In genomic region chr14:95664546-95664945, GRCh38 we compare ENCODE assay signal across 11 cellular contexts. TPM values are rescaled to one million over a fixed set of nuclear protein-coding genes. Genes with fewer than 3 reads are reported as not detected.
A peak's percentile ranks its signal among the peaks of the same experiment; 100 is the strongest.
DNase-seq lines count a peak whose midpoint lies in the region; ATAC-seq, FAIRE-seq and TF ChIP-seq lines count a peak whose summit lies in the region.
"Had no signal": no experiment of that assay in that cellular context is flagged by ENCODE, and none has a peak within 500 bp of the region (broad histone marks: within the 10 kb centered on the region; RNA-seq: fewer than 3 reads in every experiment).

No MANE protein-coding gene starts in this region.

- DNase-seq in NCI-H1092 treated with DMSO at 0.1 percent for 48 hours (lab: John Stamatoyannopoulos, UW) = peak; percentile 82
- DNase-seq in mesenteric fat pad (ENCODE audit: low spot score) = peak; percentile 73
- no peak for DNase-seq in tibial nerve (ENCODE audit: low spot score in 2 of 2)
- DNase-seq in RCC 7860 (ENCODE audit: low spot score) = no peak
- no peak for DNase-seq in SW480 (ENCODE audit: low spot score)
- DNase-seq in HK-2 (ENCODE audit: unreplicated experiment) = no peak
- DNase-seq: foreskin keratinocyte, small intestine had no signal

- H3K4me1 ChIP-seq in tibial nerve = no peaks in the 10 kb centered on the region
- H3K4me1 ChIP-seq: foreskin keratinocyte had no signal

- no peak for TF ChIP-seq EP300 in tibial nerve (IDR thresholded peaks at IDR 0.05)

- no peak for TF ChIP-seq CTCF in tibial nerve (IDR thresholded peaks at IDR 0.05)

- WGBS in tibial nerve, 2 donors = 74 to 81% methylated on average over 8 of the region's 8 CpGs

- FAIRE-seq in RCC 7860 (lab: Jason Lieb, UNC) = no peak
- FAIRE-seq: small intestine had no signal

- H3K27me3 ChIP-seq in tibial nerve = no peaks in the 10 kb centered on the region
- H3K27me3 ChIP-seq: foreskin keratinocyte had no signal

- peak; percentile 32 for ATAC-seq in GM18498 (IDR thresholded peaks at IDR 0.05; ENCODE audit: unreplicated experiment)
- ATAC-seq in GM21825 (IDR thresholded peaks at IDR 0.05; ENCODE audit: unreplicated experiment) = peak; percentile 20
- ATAC-seq: foreskin keratinocyte had no signal

- H3K9me3 ChIP-seq in tibial nerve = no peaks in the 10 kb centered on the region

- H3K27ac ChIP-seq in tibial nerve = no peak overlapping the region
- H3K27ac ChIP-seq: foreskin keratinocyte had no signal

- no peaks in the 10 kb centered on the region for H3K36me3 ChIP-seq in tibial nerve

- no peak overlapping the region for H3K4me3 ChIP-seq in tibial nerve

- no peak for TF ChIP-seq POLR2A in tibial nerve (IDR thresholded peaks at IDR 0.05)

RNA-seq across cellular contexts. Expression of gene TCL1B, which starts 21.7 kb away (rescaled TPM):
- total RNA-seq in mesenteric fat pad = not detected
- not detected for total RNA-seq in tibial nerve
- total RNA-seq: foreskin keratinocyte; T-helper 2 cell treated with Interferon-gamma antibody and Interleukin-4, amounts not matched to agents 100 ng/mL and 5 ng/mL, for 36 hours had no signal

RNA-seq across cellular contexts. Expression of gene TCL1A, which starts 49.4 kb away (rescaled TPM):
- total RNA-seq in mesenteric fat pad = not detected
- total RNA-seq in tibial nerve = not detected
- total RNA-seq: foreskin keratinocyte; T-helper 2 cell treated with Interferon-gamma antibody and Interleukin-4, amounts not matched to agents 100 ng/mL and 5 ng/mL, for 36 hours had no signal

Comparison
In these comparisons a context has a peak if more than half of its experiments do, and no peak if none do; other contexts are left out.
1. DNase-seq: peak in NCI-H1092 treated with DMSO at 0.1 percent for 48 hours (single experiment) and mesenteric fat pad (single experiment); none in tibial nerve (0 of 2), RCC 7860 (single experiment), SW480 (single experiment) and HK-2 (single experiment).